In genomic region chr2:25809646-25810045, GRCh38 we compare ENCODE assay signal across 13 cellular contexts.
"Had no signal": no experiment of that assay in that cellular context is flagged by ENCODE, and none has a peak within 500 bp of the region (broad histone marks: within the 10 kb centered on the region; RNA-seq: fewer than 3 reads in every experiment).

No MANE protein-coding gene starts in this region.

- H3K9me3 Mint-ChIP-seq: naive thymus-derived CD8-positive, alpha-beta T cell had no signal

- ATAC-seq: left colon; naive thymus-derived CD8-positive, alpha-beta T cell; stimulated activated naive CD8-positive, alpha-beta T cell treated with anti-CD3 and anti-CD28 coated beads, Interleukin-15, Interleukin-2, amounts not matched to agents 100 U/mL and 50 U/mL, for 24 hours; upper lobe of right lung had no signal

- H3K27me3 Mint-ChIP-seq: naive thymus-derived CD8-positive, alpha-beta T cell had no signal

- DNase-seq: cortex of kidney; dorsolateral prefrontal cortex; effector CD8-positive, alpha-beta T cell; foreskin melanocyte; head of caudate nucleus; left colon; mammary epithelial cell; naive thymus-derived CD8-positive, alpha-beta T cell; ovary; stimulated activated CD4-positive, alpha-beta T cell treated with anti-CD3 and anti-CD28 coated beads, Interleukin-2, amount 100 ng/mL, for 48 hours; stimulated activated naive CD8-positive, alpha-beta T cell treated with anti-CD3 and anti-CD28 coated beads, Interleukin-15, Interleukin-2, amounts not matched to agents 100 U/mL and 50 U/mL, for 24 hours; testis; upper lobe of right lung had no signal

- H3K4me3 Mint-ChIP-seq: naive thymus-derived CD8-positive, alpha-beta T cell had no signal
